ENCODE assay signal across 24 cellular contexts in genomic region chr15:87931584-87931983, GRCh38.
"Had no signal": no experiment of that assay in that cellular context is flagged by ENCODE, and none has a peak within 500 bp of the region (broad histone marks: within the 10 kb centered on the region; RNA-seq: fewer than 3 reads in every experiment).

No MANE protein-coding gene starts in this region.

- H3K27me3 Mint-ChIP-seq: effector memory CD8-positive, alpha-beta T cell had no signal

- H3K4me3 ChIP-seq: colonic mucosa, coronary artery, dorsolateral prefrontal cortex, esophagus muscularis mucosa, esophagus squamous epithelium, gastrocnemius medialis, gastroesophageal sphincter, heart left ventricle had no signal

- H3K27ac Mint-ChIP-seq: dendritic cell treated with granulocyte-macrophage colony-stimulating factor and Interleukin-4, amounts not matched to agents 40 ng/mL and 50 ng/mL, for 4 days; effector memory CD8-positive, alpha-beta T cell; endodermal cell had no signal

- H3K27ac ChIP-seq: colonic mucosa, coronary artery, dorsolateral prefrontal cortex, epithelial cell of prostate, esophagus muscularis mucosa, esophagus squamous epithelium, foreskin keratinocyte, gastrocnemius medialis, gastroesophageal sphincter, heart left ventricle had no signal

- H3K9me3 ChIP-seq: colonic mucosa, esophagus muscularis mucosa, esophagus squamous epithelium, gastrocnemius medialis, gastroesophageal sphincter, heart left ventricle had no signal

- H3K27me3 ChIP-seq: colonic mucosa, esophagus muscularis mucosa, esophagus squamous epithelium, foreskin keratinocyte, gastrocnemius medialis, gastroesophageal sphincter, heart left ventricle had no signal

- H3K9me3 Mint-ChIP-seq: dendritic cell treated with granulocyte-macrophage colony-stimulating factor and Interleukin-4, amounts not matched to agents 40 ng/mL and 50 ng/mL, for 4 days had no signal

- H3K4me1 ChIP-seq: colonic mucosa, esophagus muscularis mucosa, esophagus squamous epithelium, foreskin keratinocyte, gastrocnemius medialis, gastroesophageal sphincter had no signal

- H3K36me3 ChIP-seq: colonic mucosa, esophagus muscularis mucosa, esophagus squamous epithelium, gastrocnemius medialis, gastroesophageal sphincter, heart left ventricle had no signal

- H3K4me3 Mint-ChIP-seq: dendritic cell treated with granulocyte-macrophage colony-stimulating factor and Interleukin-4, amounts not matched to agents 40 ng/mL and 50 ng/mL, for 4 days; effector memory CD8-positive, alpha-beta T cell; endodermal cell had no signal

- ATAC-seq: effector memory CD8-positive, alpha-beta T cell; esophagus mucosa; foreskin keratinocyte; gastrocnemius medialis; gastroesophageal sphincter; heart left ventricle had no signal

- DNase-seq: colonic mucosa; cortex of kidney; dermis blood vessel endothelial cell; dorsolateral prefrontal cortex; effector CD4-positive, alpha-beta T cell; effector CD8-positive, alpha-beta T cell; effector memory CD4-positive, alpha-beta T cell; effector memory CD8-positive, alpha-beta T cell; endodermal cell; erythroblast; esophagus squamous epithelium; foreskin fibroblast; foreskin keratinocyte; foreskin melanocyte; gastrocnemius medialis; glutamatergic neuron; head of caudate nucleus; heart left ventricle had no signal
